In the genomic region with DNA sequence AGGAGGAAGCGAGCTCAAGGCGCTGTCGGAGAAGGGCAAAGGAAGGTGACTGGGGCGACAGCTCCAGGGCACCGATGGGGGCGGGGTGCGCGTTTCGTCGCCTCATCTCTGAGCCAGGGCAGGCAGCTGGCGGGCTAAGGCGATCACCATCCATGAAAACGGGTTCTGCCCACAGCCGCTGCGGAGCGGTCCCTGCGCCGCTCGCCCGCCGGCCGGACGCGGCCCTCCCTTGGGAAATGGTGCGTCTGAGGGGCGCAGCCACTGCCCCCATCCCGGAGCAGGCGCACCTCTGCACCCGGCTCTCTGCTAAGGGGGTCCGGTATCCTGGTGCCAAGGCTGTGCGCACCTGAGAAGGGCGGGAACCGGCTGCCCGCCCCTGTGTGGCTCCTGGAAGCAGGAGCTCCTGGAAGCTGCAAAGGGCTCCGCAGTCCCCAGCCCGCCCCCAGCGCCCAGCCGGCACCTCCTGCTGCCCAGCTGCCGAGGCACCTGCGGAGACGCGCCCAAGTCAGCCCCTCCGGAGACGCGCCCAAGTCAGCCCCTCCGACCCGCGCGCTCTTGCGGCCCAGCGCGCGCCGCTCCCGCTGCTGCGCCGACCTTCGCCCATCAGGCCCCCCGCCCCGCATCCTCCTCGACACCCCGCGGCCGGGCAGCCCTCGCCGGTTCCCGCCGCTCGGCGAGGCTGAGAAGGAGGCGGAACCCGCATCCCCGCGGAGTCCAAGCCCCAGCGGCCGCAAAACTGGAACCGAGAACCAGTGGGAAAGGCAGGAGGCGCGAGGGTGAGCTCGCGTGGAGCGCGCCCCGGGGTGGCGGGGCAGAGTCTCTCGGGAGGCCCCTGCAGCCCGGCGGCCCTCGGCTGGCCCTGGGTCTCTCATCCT, we compare ENCODE assay signal across 8 cellular contexts. TPM values are rescaled to one million over a fixed set of nuclear protein-coding genes. Genes with fewer than 3 reads are reported as not detected.
DNase-seq lines count a peak whose midpoint lies in the region; ATAC-seq and TF ChIP-seq lines count a peak whose summit lies in the region.

No MANE protein-coding gene starts in this region.

- H3K27me3 ChIP-seq in esophagus squamous epithelium, result peaks cover 0 to 96% (median 17%) of the 10 kb centered on the region in 4 donors

- H3K4me1 ChIP-seq in esophagus squamous epithelium, result peaks cover 10 to 18% (median 11%) of the 10 kb centered on the region in 3 donors

- no CpG with 5 or more reads among the region's 89 CpGs for WGBS in esophagus squamous epithelium, 2 donors

- no peak for TF ChIP-seq POLR2A in esophagus squamous epithelium (IDR thresholded peaks at IDR 0.05)
- no peak for TF ChIP-seq POLR2A in GM18505 (IDR thresholded peaks at IDR 0.05; ENCODE audit: borderline replicate concordance, extremely low read depth, insufficient read depth, insufficient read length)

- no peak overlapping the region for H3K27ac ChIP-seq in esophagus squamous epithelium

- intact Hi-C loops in esophagus squamous epithelium (cut with DNase I), result no loop called here

- DNase-seq in NCI-H146 treated with DMSO at 0.1 percent for 48 hours (lab: John Stamatoyannopoulos, UW; ENCODE audit: unreplicated experiment) (peak; percentile 8), esophagus squamous epithelium (lab: John Stamatoyannopoulos, UW) (no peak), progenitor cell of endocrine pancreas (ENCODE audit: low spot score, unreplicated experiment) (peak; percentile 17), midbrain (lab: John Stamatoyannopoulos, UW) (no peak)
- DNase-seq in stimulated activated CD4-positive, alpha-beta T cell treated with anti-CD3 and anti-CD28 coated beads, Interleukin-12 subunit alpha, Interleukin-12 subunit beta, amount 100 ng/mL, for 4 hours, result no peak

- H3K4me3 Mint-ChIP-seq in progenitor cell of endocrine pancreas (ENCODE audit: low read depth), result peak overlapping the region; percentile 41

- H3K27ac Mint-ChIP-seq in progenitor cell of endocrine pancreas, result no peak overlapping the region

- peaks cover 74% of the 10 kb centered on the region for H3K27me3 Mint-ChIP-seq in progenitor cell of endocrine pancreas

- peak overlapping the region; percentile 49 for H3K4me3 ChIP-seq in GM12875 (ENCODE audit: low read depth, low read length)
- peak overlapping the region; percentile 20 to 56 (median 35) for H3K4me3 ChIP-seq in esophagus squamous epithelium

- no peaks in the 10 kb centered on the region for H3K36me3 Mint-ChIP-seq in progenitor cell of endocrine pancreas (ENCODE audit: insufficient read depth)

- peaks cover 2% of the 10 kb centered on the region for H3K4me1 Mint-ChIP-seq in progenitor cell of endocrine pancreas (ENCODE audit: low read depth)

- no peak for TF ChIP-seq CTCF in GM12875 (IDR thresholded peaks at IDR 0.05; ENCODE audit: borderline replicate concordance, insufficient read depth, low read depth, low read length)
- TF ChIP-seq CTCF in esophagus squamous epithelium (IDR thresholded peaks at IDR 0.05), result no peak
- TF ChIP-seq CTCF in progenitor cell of endocrine pancreas (IDR thresholded peaks at IDR 0.05; ENCODE audit: unreplicated experiment), result no peak

- no peaks in the 10 kb centered on the region for H3K9me3 ChIP-seq in esophagus squamous epithelium

- ATAC-seq in GM21447 (IDR thresholded peaks at IDR 0.05; ENCODE audit: unreplicated experiment), result no peak
- ATAC-seq in GM18505 (IDR thresholded peaks at IDR 0.05; ENCODE audit: unreplicated experiment), result no peak

- no peaks in the 10 kb centered on the region for H3K36me3 ChIP-seq in esophagus squamous epithelium

- H3K9me3 Mint-ChIP-seq in progenitor cell of endocrine pancreas (ENCODE audit: low read depth), result no peaks in the 10 kb centered on the region

RNA-seq across cellular contexts. Expression of a gene that starts 0.8 kb away (rescaled TPM):
- not detected for total RNA-seq in esophagus squamous epithelium
- 0.17 and 0.20 TPM in 2 replicates for total RNA-seq in progenitor cell of endocrine pancreas

Comparison
In these comparisons a context has a peak if more than half of its experiments do, and no peak if none do; other contexts are left out.
1. DNase-seq: peak in NCI-H146 treated with DMSO at 0.1 percent for 48 hours (single experiment) and progenitor cell of endocrine pancreas (single experiment); none in esophagus squamous epithelium (single experiment), stimulated activated CD4-positive, alpha-beta T cell treated with anti-CD3 and anti-CD28 coated beads, Interleukin-12 subunit alpha, Interleukin-12 subunit beta, amount 100 ng/mL, for 4 hours (single experiment) and midbrain (single experiment).